In the genomic region with DNA sequence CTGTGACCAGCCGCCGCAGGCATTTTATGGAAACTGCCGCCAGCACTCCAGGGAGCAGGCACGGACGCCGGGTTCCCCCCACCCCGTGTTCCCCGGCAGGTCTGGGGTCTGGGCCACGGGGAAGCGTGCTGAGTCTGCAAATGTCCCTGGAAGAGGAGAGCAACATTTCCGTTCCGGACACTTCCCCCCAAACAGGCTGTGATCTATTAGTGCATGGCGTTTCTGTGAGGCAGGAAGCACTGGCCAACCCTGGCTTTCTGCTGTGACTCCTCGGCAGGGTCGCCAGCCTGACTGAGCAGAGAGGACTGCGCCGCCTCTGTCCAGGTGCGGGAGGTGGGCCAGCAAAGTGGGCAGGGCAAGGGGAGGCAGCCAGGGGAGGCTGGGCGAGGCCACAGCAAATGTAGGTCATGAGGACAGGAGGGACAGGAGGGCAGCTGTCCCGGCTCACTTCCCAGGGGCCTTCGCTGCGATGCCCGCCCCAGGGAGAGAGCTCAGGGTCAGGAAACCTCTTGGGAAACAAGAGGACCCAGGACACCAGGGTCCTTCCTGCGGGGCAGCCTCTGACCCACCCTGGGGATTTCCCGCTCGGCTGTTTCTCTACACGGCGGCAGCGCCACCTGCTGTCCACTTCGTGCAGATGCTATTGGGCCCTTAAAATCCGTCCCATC, we compare ENCODE assay signal across 1 cellular context.
TF ChIP-seq lines count a peak whose summit lies in the region.

No MANE protein-coding gene starts in this region.

TF ChIP-seq in A549, 52 proteins besides CTCF, POLR2A, EP300 and RAD21:
- TF ChIP-seq KDM1A (IDR thresholded peaks at IDR 0.05; ENCODE audit: low read depth) (no peak), RARB (CRISPR knock-in tag; IDR thresholded peaks at IDR 0.05) (no peak), FOXS1 (CRISPR knock-in tag; IDR thresholded peaks at IDR 0.05) (no peak), CBX2 (IDR thresholded peaks at IDR 0.05; ENCODE audit: borderline replicate concordance, low read depth) (no peak), ESRRA (IDR thresholded peaks at IDR 0.05; ENCODE audit: borderline replicate concordance, low read length) (no peak), EHMT2 (IDR thresholded peaks at IDR 0.05; ENCODE audit: low read depth) (no peak), CHD4 (IDR thresholded peaks at IDR 0.05; ENCODE audit: borderline replicate concordance) (no peak), SMC3 (IDR thresholded peaks at IDR 0.05) (peak; percentile 86), NFE2L2 (conservative IDR thresholded peaks at IDR 0.05; ENCODE audit: low read length) (no peak), MAFK (IDR thresholded peaks at IDR 0.05; ENCODE audit: partially characterized antibody) (peak; percentile 6), JUNB (IDR thresholded peaks at IDR 0.05) (no peak)
- TF ChIP-seq, protein P1, sequence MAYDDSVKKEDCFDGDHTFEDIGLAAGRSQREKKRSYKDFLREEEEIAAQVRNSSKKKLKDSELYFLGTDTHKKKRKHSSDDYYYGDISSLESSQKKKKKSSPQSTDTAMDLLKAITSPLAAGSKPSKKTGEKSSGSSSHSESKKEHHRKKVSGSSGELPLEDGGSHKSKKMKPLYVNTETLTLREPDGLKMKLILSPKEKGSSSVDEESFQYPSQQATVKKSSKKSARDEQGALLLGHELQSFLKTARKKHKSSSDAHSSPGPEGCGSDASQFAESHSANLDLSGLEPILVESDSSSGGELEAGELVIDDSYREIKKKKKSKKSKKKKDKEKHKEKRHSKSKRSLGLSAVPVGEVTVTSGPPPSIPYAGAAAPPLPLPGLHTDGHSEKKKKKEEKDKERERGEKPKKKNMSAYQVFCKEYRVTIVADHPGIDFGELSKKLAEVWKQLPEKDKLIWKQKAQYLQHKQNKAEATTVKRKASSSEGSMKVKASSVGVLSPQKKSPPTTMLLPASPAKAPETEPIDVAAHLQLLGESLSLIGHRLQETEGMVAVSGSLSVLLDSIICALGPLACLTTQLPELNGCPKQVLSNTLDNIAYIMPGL (CRISPR knock-in tag; IDR thresholded peaks at IDR 0.05; ENCODE audit: borderline replicate concordance): no peak
- TF ChIP-seq, protein P2, sequence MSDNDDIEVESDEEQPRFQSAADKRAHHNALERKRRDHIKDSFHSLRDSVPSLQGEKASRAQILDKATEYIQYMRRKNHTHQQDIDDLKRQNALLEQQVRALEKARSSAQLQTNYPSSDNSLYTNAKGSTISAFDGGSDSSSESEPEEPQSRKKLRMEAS (IDR thresholded peaks at IDR 0.05): 0 out of 2 replicates have a peak, but pooled peaks have one; percentile 26
